12 cellular contexts compared by ENCODE assay signal in genomic region chr4:132557660-132558059, GRCh38.
DNase-seq lines count a peak whose midpoint lies in the region; ATAC-seq and TF ChIP-seq lines count a peak whose summit lies in the region.
"Had no signal": no experiment of that assay in that cellular context is flagged by ENCODE, and none has a peak within 500 bp of the region (broad histone marks: within the 10 kb centered on the region; RNA-seq: fewer than 3 reads in every experiment).

No MANE protein-coding gene starts in this region.

- no peak overlapping the region for H3K27ac ChIP-seq in 22Rv1
- no peak overlapping the region for H3K27ac ChIP-seq in OCI-LY3 (ENCODE audit: low read length)
- H3K27ac ChIP-seq in endodermal cell (ENCODE audit: low read depth, low read length), result no peak overlapping the region

- no peak for ATAC-seq in natural killer cell

- DNase-seq in endodermal cell, result no peak
- DNase-seq in globus pallidus (ENCODE audit: low spot score), result no peak
- DNase-seq in natural killer cell, result no peak
- no peak for DNase-seq in NCI-H2196 (lab: John Stamatoyannopoulos, UW; ENCODE audit: unreplicated experiment)
- DNase-seq in activated naive CD4-positive, alpha-beta T cell treated with anti-CD3 and anti-CD28 coated beads for 36 hours, result no peak
- DNase-seq: activated naive CD4-positive, alpha-beta T cell; DMS153; kidney glomerular epithelial cell; NCI-H2029 had no signal

- H3K4me1 Mint-ChIP-seq in endodermal cell, result no peaks in the 10 kb centered on the region
- H3K4me1 Mint-ChIP-seq in natural killer cell, result no peaks in the 10 kb centered on the region
- no peaks in the 10 kb centered on the region for H3K4me1 Mint-ChIP-seq in activated naive CD4-positive, alpha-beta T cell treated with anti-CD3 and anti-CD28 coated beads for 36 hours (ENCODE audit: low read depth)

- H2AFZ ChIP-seq in OCI-LY3 (ENCODE audit: low read depth, low read length), result no peak overlapping the region

- no peaks in the 10 kb centered on the region for H3K79me2 ChIP-seq in OCI-LY3 (ENCODE audit: low read length)

- H3K9me3 ChIP-seq in OCI-LY3 (ENCODE audit: insufficient read depth, low read length), result no peaks in the 10 kb centered on the region
- no peaks in the 10 kb centered on the region for H3K9me3 ChIP-seq in endodermal cell (ENCODE audit: control insufficient read depth, low read length)

- H3K27me3 ChIP-seq in OCI-LY3 (ENCODE audit: low read depth, low read length), result no peaks in the 10 kb centered on the region
- no peaks in the 10 kb centered on the region for H3K27me3 ChIP-seq in endodermal cell (ENCODE audit: control insufficient read depth, insufficient read depth, low read length, poor library complexity, severe bottlenecking)

- no peaks in the 10 kb centered on the region for H4K20me1 ChIP-seq in OCI-LY3 (ENCODE audit: insufficient read depth, low read length)

- no peak overlapping the region for H3K4me3 Mint-ChIP-seq in endodermal cell
- no peak overlapping the region for H3K4me3 Mint-ChIP-seq in natural killer cell
- no peak overlapping the region for H3K4me3 Mint-ChIP-seq in activated naive CD4-positive, alpha-beta T cell treated with anti-CD3 and anti-CD28 coated beads for 36 hours

- H3K9ac ChIP-seq in OCI-LY3 (ENCODE audit: low read length) (no peak overlapping the region), endodermal cell (ENCODE audit: extremely low read depth, low read length, poor library complexity, severe bottlenecking) (no peak overlapping the region)

- no peak overlapping the region for H3K4me3 ChIP-seq in OCI-LY3 (ENCODE audit: low read length)
- H3K4me3 ChIP-seq in endodermal cell (ENCODE audit: low read length), result no peak overlapping the region

- H3K27ac Mint-ChIP-seq in endodermal cell (no peak overlapping the region), natural killer cell (no peak overlapping the region)
- H3K27ac Mint-ChIP-seq in activated naive CD4-positive, alpha-beta T cell treated with anti-CD3 and anti-CD28 coated beads for 36 hours, result no peak overlapping the region

- H3K27me3 Mint-ChIP-seq in endodermal cell (ENCODE audit: insufficient read depth), result no peaks in the 10 kb centered on the region
- H3K27me3 Mint-ChIP-seq in natural killer cell (ENCODE audit: low read depth in 2 of 2), result no peaks in the 10 kb centered on the region
- no peaks in the 10 kb centered on the region for H3K27me3 Mint-ChIP-seq in activated naive CD4-positive, alpha-beta T cell treated with anti-CD3 and anti-CD28 coated beads for 36 hours (ENCODE audit: low read depth)

- H3K4me1 ChIP-seq in OCI-LY3 (ENCODE audit: low read length), result no peaks in the 10 kb centered on the region
- H3K4me1 ChIP-seq in endodermal cell (ENCODE audit: control insufficient read depth, insufficient read depth, low read length), result no peaks in the 10 kb centered on the region

- CTCF ChIA-PET in activated naive CD4-positive, alpha-beta T cell treated with anti-CD3 and anti-CD28 coated beads for 36 hours (lab: Charles Lee), result no interaction called here

- H3K4me2 ChIP-seq in OCI-LY3 (ENCODE audit: low read length), result no peak overlapping the region

- intact Hi-C loops in natural killer cell (cut with micrococcal nuclease), result no loop called here
- intact Hi-C loops in activated naive CD4-positive, alpha-beta T cell treated with anti-CD3 and anti-CD28 coated beads for 36 hours (cut with micrococcal nuclease), result no loop called here

- TF ChIP-seq CTCF in 22Rv1 (IDR thresholded peaks at IDR 0.05) (peak; percentile 52), GM12872 (IDR thresholded peaks at IDR 0.05; ENCODE audit: insufficient read depth, low read depth, low read length) (0 out of 3 replicates have a peak, but pooled peaks have one; percentile 7), OCI-LY3 (IDR thresholded peaks at IDR 0.05; ENCODE audit: low read depth, low read length) (peak; percentile 49), endodermal cell (conservative IDR thresholded peaks at IDR 0.05) (peak; percentile 80), natural killer cell (IDR thresholded peaks at IDR 0.05) (no peak)

- H3K36me3 Mint-ChIP-seq in endodermal cell (ENCODE audit: low read depth) (no peaks in the 10 kb centered on the region), natural killer cell (no peaks in the 10 kb centered on the region)
- no peaks in the 10 kb centered on the region for H3K36me3 Mint-ChIP-seq in activated naive CD4-positive, alpha-beta T cell treated with anti-CD3 and anti-CD28 coated beads for 36 hours (ENCODE audit: low read depth)

- peaks cover 2% of the 10 kb centered on the region for H3K9me3 Mint-ChIP-seq in endodermal cell
- H3K9me3 Mint-ChIP-seq in natural killer cell, result peaks cover 18 to 19% of the 10 kb centered on the region in 2 donors
- peaks cover 7% of the 10 kb centered on the region for H3K9me3 Mint-ChIP-seq in activated naive CD4-positive, alpha-beta T cell treated with anti-CD3 and anti-CD28 coated beads for 36 hours

- H3K36me3 ChIP-seq in OCI-LY3 (replicated peaks; ENCODE audit: low read depth, low read length) (no peaks in the 10 kb centered on the region), endodermal cell (ENCODE audit: control insufficient read depth, insufficient read depth, low read length) (no peaks in the 10 kb centered on the region)
